Comparison of ENCODE assay signal across 8 cellular contexts in genomic region chr7:24572421-24573007, GRCh38. TPM values are rescaled to one million over a fixed set of nuclear protein-coding genes. Genes with fewer than 3 reads are reported as not detected.
A peak's percentile ranks its signal among the peaks of the same experiment; 100 is the strongest.
DNase-seq lines count a peak whose midpoint lies in the region; ATAC-seq and TF ChIP-seq lines count a peak whose summit lies in the region.

No MANE protein-coding gene starts in this region.

- peaks cover 38% of the 10 kb centered on the region for H3K4me1 ChIP-seq in iPS-15b (ENCODE audit: control insufficient read depth, insufficient read depth, low read length)
- H3K4me1 ChIP-seq in sigmoid colon = peaks cover 0 to 14% (median 9%) of the 10 kb centered on the region in 4 donors

- H3K9ac ChIP-seq in iPS-15b (ENCODE audit: low read depth, low read length) = peak overlapping the region; percentile 62

- peak overlapping the region; percentile 90 to 95 (median 91) for H3K27ac Mint-ChIP-seq in brain

- no peak for ATAC-seq in GM21737 (IDR thresholded peaks at IDR 0.05; ENCODE audit: unreplicated experiment)

- peak overlapping the region; percentile 60 for H3K4me3 ChIP-seq in HFF-Myc (replicated peaks; ENCODE audit: low read depth, low read length)
- peak overlapping the region; percentile 74 for H3K4me3 ChIP-seq in iPS-15b (ENCODE audit: low read depth, low read length)
- H3K4me3 ChIP-seq in sigmoid colon = peak overlapping the region; percentile 71 to 85 (median 79)

- H3K36me3 ChIP-seq in iPS-15b (ENCODE audit: control insufficient read depth, insufficient read depth, low read length) (no peaks in the 10 kb centered on the region), sigmoid colon (no peaks in the 10 kb centered on the region)

- H3K27ac ChIP-seq in C4-2B (peak overlapping the region; percentile 71), sigmoid colon (peak overlapping the region; percentile 77 to 87 (median 82))

- DNase-seq in HFF-Myc (ENCODE audit: extremely low read depth, low read depth) (no peak), SK-MEL-5 (ENCODE audit: low read depth, low spot score) (peak; percentile 55), sigmoid colon (peak; percentile 67), amniotic stem cell (lab: John Stamatoyannopoulos, UW) (no peak)

- H3K9me3 Mint-ChIP-seq in brain = no peaks in the 10 kb centered on the region

- in situ Hi-C loops in SK-MEL-5 (cut with HindIII; ENCODE audit: low pct_unique_long_range_greater_than_20kb, low sequenced_read_pairs) = no loop called here

- peak overlapping the region; percentile 88 to 96 (median 90) for H3K4me3 Mint-ChIP-seq in brain

- H3K27me3 ChIP-seq in iPS-15b (ENCODE audit: control insufficient read depth, insufficient read depth, low read length) = peaks cover 11% of the 10 kb centered on the region
- no peaks in the 10 kb centered on the region for H3K27me3 ChIP-seq in sigmoid colon

- TF ChIP-seq CTCF in C4-2B (conservative IDR thresholded peaks at IDR 0.05) (no peak), HFF-Myc (IDR thresholded peaks at IDR 0.05; ENCODE audit: low read depth, low read length, missing control alignments) (no peak), brain (conservative IDR thresholded peaks at IDR 0.05) (no peak), sigmoid colon (IDR thresholded peaks at IDR 0.05) (no peak)

- H3K27me3 Mint-ChIP-seq in brain = peaks cover 31% of the 10 kb centered on the region

- H3K9me3 ChIP-seq in iPS-15b (ENCODE audit: control insufficient read depth, insufficient read depth, low read length) = no peaks in the 10 kb centered on the region
- no peaks in the 10 kb centered on the region for H3K9me3 ChIP-seq in sigmoid colon

- H3K36me3 Mint-ChIP-seq in brain = no peaks in the 10 kb centered on the region

- WGBS in sigmoid colon, 2 donors = 0 to 2% methylated on average over 15 of the region's 15 CpGs

- peaks cover 43% of the 10 kb centered on the region for H3K4me1 Mint-ChIP-seq in brain

- no peak for TF ChIP-seq POLR2A in sigmoid colon (IDR thresholded peaks at IDR 0.05)

- intact Hi-C loops in sigmoid colon (cut with DNase I) = loop anchor here (5.0 to 10.0 kb wide), 3 partner anchors 92 to 1098 kb away; partner anchors contain the start of genes GSDME and IGF2BP3

- no peak for TF ChIP-seq EP300 in sigmoid colon (IDR thresholded peaks at IDR 0.05)

RNA-seq across cellular contexts. Expression of gene PALS2, which starts 0.7 kb away (rescaled TPM):
- 34.0 and 35.7 TPM in 2 replicates for total RNA-seq in SK-MEL-5 (2014; rRNA removed; shearing (Covaris generic))
- polyA plus RNA-seq in SK-MEL-5 (2015; cell fraction: cytosol; rRNA removed) = 11.5 and 14.0 TPM in 2 replicates
- 9.0 and 14.0 TPM in 2 replicates for polyA plus RNA-seq in SK-MEL-5 (2015; cell fraction: nucleus; rRNA removed)
- 2.7 TPM for polyA plus RNA-seq in brain (ENCODE audit: insufficient read depth, low read depth, low replicate concordance)
- total RNA-seq in sigmoid colon = 10 to 100 TPM in 1 of 4 donors, 1 to 10 TPM in 3; 6.9 to 14.2 (median 7.7) TPM
- 1 to 10 TPM in 2 of 3 donors, under 1 TPM in 1; 0.60 to 2.9 (median 1.2) TPM for polyA plus RNA-seq in sigmoid colon

Comparison
In these comparisons a context has a peak if more than half of its experiments do, and no peak if none do; other contexts are left out.
1. DNase-seq: peak in SK-MEL-5 (single experiment) and sigmoid colon (single experiment); none in HFF-Myc (single experiment) and amniotic stem cell (single experiment).
2. Peak in every context shown above with its lines, with median percentiles within 50 percentile points of each other: H3K4me3 ChIP-seq.